Comparison of ENCODE assay signal across 12 cellular contexts in the genomic region with DNA sequence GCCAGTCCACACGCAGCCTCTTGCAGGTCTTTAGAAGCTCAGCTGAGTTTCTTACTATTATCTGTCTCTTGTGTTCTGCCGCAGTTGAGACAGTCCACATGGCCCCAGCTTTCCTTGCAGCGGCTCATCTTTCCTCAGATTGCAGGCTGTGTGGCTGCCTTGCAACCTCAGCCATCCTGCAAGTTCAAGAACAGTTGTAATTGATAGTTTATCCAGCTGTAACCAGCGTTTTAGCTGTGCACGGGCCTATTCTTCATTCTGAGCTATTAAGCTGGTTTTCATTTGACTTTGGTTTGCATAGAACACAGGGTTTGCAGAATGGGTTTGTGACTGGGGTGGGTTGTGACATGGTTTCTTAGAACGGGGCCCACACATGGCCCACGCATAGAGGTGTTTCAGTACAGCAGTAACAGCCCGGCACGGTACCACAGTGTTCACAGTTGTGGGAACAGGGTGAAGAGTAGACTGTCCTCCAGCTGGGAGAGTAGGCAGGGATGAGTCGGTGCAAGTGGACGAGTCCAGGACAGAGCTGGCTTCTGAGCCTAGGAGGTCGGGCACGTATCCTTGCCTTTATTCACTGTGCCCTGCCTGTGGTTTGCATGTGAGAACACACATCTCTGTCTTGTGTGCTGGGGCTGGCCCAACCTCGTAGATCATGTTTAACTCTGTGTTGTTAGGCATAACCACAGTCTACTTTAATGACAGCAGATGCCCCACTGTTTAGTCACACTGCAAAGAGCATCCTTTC.
DNase-seq lines count a peak whose midpoint lies in the region; ATAC-seq and TF ChIP-seq lines count a peak whose summit lies in the region.
"Had no signal": no experiment of that assay in that cellular context is flagged by ENCODE, and none has a peak within 500 bp of the region (broad histone marks: within the 10 kb centered on the region; RNA-seq: fewer than 3 reads in every experiment).

No MANE protein-coding gene starts in this region.

- H3K4me3 Mint-ChIP-seq in Calu3 (ENCODE audit: low read depth, unreplicated experiment) (peak overlapping the region; percentile 48), endothelial cell (ENCODE audit: unreplicated experiment) (no peak overlapping the region), neural progenitor cell (no peak overlapping the region)
- H3K4me3 Mint-ChIP-seq: activated CD4-positive, alpha-beta memory T cell treated with anti-CD3 and anti-CD28 coated beads, Interleukin-2, amount 10 ng/mL, durations not matched to agents 7 days and 5 days had no signal

- H3K27me3 Mint-ChIP-seq in Calu3 (ENCODE audit: unreplicated experiment): no peaks in the 10 kb centered on the region
- no peaks in the 10 kb centered on the region for H3K27me3 Mint-ChIP-seq in endothelial cell (ENCODE audit: unreplicated experiment)
- H3K27me3 Mint-ChIP-seq in neural progenitor cell (ENCODE audit: insufficient read depth, low read depth): peaks cover 2% of the 10 kb centered on the region
- H3K27me3 Mint-ChIP-seq: activated CD4-positive, alpha-beta memory T cell treated with anti-CD3 and anti-CD28 coated beads, Interleukin-2, amount 10 ng/mL, durations not matched to agents 7 days and 5 days had no signal

- H3K9me3 Mint-ChIP-seq in Calu3 (ENCODE audit: low read depth, unreplicated experiment) (no peaks in the 10 kb centered on the region), endothelial cell (ENCODE audit: unreplicated experiment) (no peaks in the 10 kb centered on the region), neural progenitor cell (peaks cover 3% of the 10 kb centered on the region)
- H3K9me3 Mint-ChIP-seq: activated CD4-positive, alpha-beta memory T cell treated with anti-CD3 and anti-CD28 coated beads, Interleukin-2, amount 10 ng/mL, durations not matched to agents 7 days and 5 days had no signal

- peak overlapping the region; percentile 70 for H3K27ac Mint-ChIP-seq in Calu3 (ENCODE audit: unreplicated experiment)
- peak overlapping the region; percentile 57 for H3K27ac Mint-ChIP-seq in endothelial cell (ENCODE audit: unreplicated experiment)
- H3K27ac Mint-ChIP-seq in neural progenitor cell: no peak overlapping the region
- H3K27ac Mint-ChIP-seq: activated CD4-positive, alpha-beta memory T cell treated with anti-CD3 and anti-CD28 coated beads, Interleukin-2, amount 10 ng/mL, durations not matched to agents 7 days and 5 days had no signal

- H2AFZ ChIP-seq in trophoblast cell (ENCODE audit: insufficient read depth, low read length, poor library complexity): no peak overlapping the region
- no peak overlapping the region for H2AFZ ChIP-seq in neural progenitor cell (replicated peaks)

- H3K27ac ChIP-seq in trophoblast cell (ENCODE audit: low read depth, low read length) (no peak overlapping the region), right lobe of liver (no peak overlapping the region), neural progenitor cell (no peak overlapping the region)
- H3K27ac ChIP-seq in effector memory CD4-positive, alpha-beta T cell (ENCODE audit: insufficient read depth, low read length, poor library complexity, severe bottlenecking): no peak overlapping the region
- H3K27ac ChIP-seq: coronary artery, SK-N-MC had no signal

- no peak overlapping the region for H3K4me3 ChIP-seq in trophoblast cell (ENCODE audit: low read depth, low read length)
- H3K4me3 ChIP-seq in right lobe of liver: no peak overlapping the region
- H3K4me3 ChIP-seq in effector memory CD4-positive, alpha-beta T cell (ENCODE audit: insufficient read depth, low read depth, low read length, poor library complexity, severe bottlenecking): no peak overlapping the region
- H3K4me3 ChIP-seq in neural progenitor cell: no peak overlapping the region
- H3K4me3 ChIP-seq: coronary artery, SK-N-MC had no signal

- intact Hi-C loops in Calu3 (cut with micrococcal nuclease; ENCODE audit: unreplicated experiment) (no loop called here), right lobe of liver (cut with DNase I) (no loop called here)

- ATAC-seq in right lobe of liver (no peak), HG02973 (IDR thresholded peaks at IDR 0.05; ENCODE audit: unreplicated experiment) (no peak)

- TF ChIP-seq POLR2A in right lobe of liver (IDR thresholded peaks at IDR 0.05): no peak

- DNase-seq in Calu3 (no peak), NCI-H526 (lab: John Stamatoyannopoulos, UW) (peak; percentile 36 to 76), endothelial cell (ENCODE audit: low spot score) (no peak), trophoblast cell (no peak), right lobe of liver (no peak), neural progenitor cell (ENCODE audit: low spot score) (no peak)
- no peak for DNase-seq in effector memory CD4-positive, alpha-beta T cell
- DNase-seq: activated CD4-positive, alpha-beta memory T cell treated with anti-CD3 and anti-CD28 coated beads, Interleukin-2, amount 10 ng/mL, durations not matched to agents 7 days and 5 days; stimulated activated naive CD4-positive, alpha-beta T cell had no signal

- peaks cover 30% of the 10 kb centered on the region for H3K4me1 Mint-ChIP-seq in Calu3 (ENCODE audit: low read depth, unreplicated experiment)
- peaks cover 23% of the 10 kb centered on the region for H3K4me1 Mint-ChIP-seq in endothelial cell (ENCODE audit: unreplicated experiment)
- peaks cover 3% of the 10 kb centered on the region for H3K4me1 Mint-ChIP-seq in neural progenitor cell

- H4K91ac ChIP-seq in trophoblast cell (ENCODE audit: low read depth, low read length): no peak overlapping the region

- H3F3A ChIP-seq in neural progenitor cell (ENCODE audit: low read depth): no peaks in the 10 kb centered on the region

- H4K8ac ChIP-seq in trophoblast cell (ENCODE audit: low read depth, low read length): no peak overlapping the region

- peaks cover 13% of the 10 kb centered on the region for H3K36me3 Mint-ChIP-seq in Calu3 (ENCODE audit: insufficient read depth, unreplicated experiment)
- H3K36me3 Mint-ChIP-seq in endothelial cell (ENCODE audit: low read depth, unreplicated experiment): no peaks in the 10 kb centered on the region
- peaks cover 36% of the 10 kb centered on the region for H3K36me3 Mint-ChIP-seq in neural progenitor cell

- CTCF ChIA-PET in Calu3 (lab: Charles Lee): interaction anchor here (0.5 kb wide), 1 partner anchor 1076 kb away, joined by 5 read pairs; no protein-coding TSS in a partner anchor

- H3K4me1 ChIP-seq in trophoblast cell (ENCODE audit: control insufficient read depth in 1 of 2, insufficient read depth in 2 of 2, low read length in 2 of 2): peaks cover 10 to 18% of the 10 kb centered on the region in 2 experiments
- H3K4me1 ChIP-seq in right lobe of liver: peaks cover 0 to 17% (median 5%) of the 10 kb centered on the region in 4 donors
- no peaks in the 10 kb centered on the region for H3K4me1 ChIP-seq in effector memory CD4-positive, alpha-beta T cell (ENCODE audit: control insufficient read depth, insufficient read depth, low read length, poor library complexity, severe bottlenecking)
- H3K4me1 ChIP-seq in neural progenitor cell: peaks cover 23% of the 10 kb centered on the region

- peaks cover 44% of the 10 kb centered on the region for H4K20me1 ChIP-seq in neural progenitor cell (ENCODE audit: low read depth)

- H3K4me2 ChIP-seq in trophoblast cell (ENCODE audit: low read length) (no peak overlapping the region), neural progenitor cell (no peak overlapping the region)

- no peak overlapping the region for H2BK5ac ChIP-seq in trophoblast cell (ENCODE audit: low read depth, low read length, poor library complexity)

- no peak for TF ChIP-seq CTCF in Calu3 (IDR thresholded peaks at IDR 0.05; ENCODE audit: unreplicated experiment)
- TF ChIP-seq CTCF in endothelial cell (IDR thresholded peaks at IDR 0.05; ENCODE audit: unreplicated experiment): no peak
- TF ChIP-seq CTCF in right lobe of liver (IDR thresholded peaks at IDR 0.05): no peak
- TF ChIP-seq CTCF in neural progenitor cell (IDR thresholded peaks at IDR 0.05): no peak

- H3K9me3 ChIP-seq in trophoblast cell (ENCODE audit: insufficient read depth, low read depth, low read length) (no peaks in the 10 kb centered on the region), right lobe of liver (no peaks in the 10 kb centered on the region), neural progenitor cell (ENCODE audit: low read depth) (no peaks in the 10 kb centered on the region)
- H3K9me3 ChIP-seq in effector memory CD4-positive, alpha-beta T cell (ENCODE audit: control insufficient read depth, low read length): no peaks in the 10 kb centered on the region

- no peak overlapping the region for H3K9ac ChIP-seq in trophoblast cell (ENCODE audit: low read length)
- H3K9ac ChIP-seq in neural progenitor cell: no peak overlapping the region

- no peak overlapping the region for H2AK5ac ChIP-seq in trophoblast cell (ENCODE audit: low read length)

- H3K79me1 ChIP-seq in trophoblast cell (ENCODE audit: low read length): no peaks in the 10 kb centered on the region

- no peak overlapping the region for H4K12ac ChIP-seq in trophoblast cell (ENCODE audit: low read depth, low read length)

- no peak overlapping the region for H3K23ac ChIP-seq in trophoblast cell (ENCODE audit: low read length)

- H3K36me3 ChIP-seq in trophoblast cell (ENCODE audit: control insufficient read depth in 1 of 2, insufficient read depth in 2 of 2, low read length in 2 of 2) (peaks cover 8 to 11% of the 10 kb centered on the region in 2 experiments), right lobe of liver (no peaks in the 10 kb centered on the region), neural progenitor cell (no peaks in the 10 kb centered on the region)
- no peaks in the 10 kb centered on the region for H3K36me3 ChIP-seq in effector memory CD4-positive, alpha-beta T cell (ENCODE audit: control insufficient read depth, insufficient read depth, low read length)

- peak overlapping the region; percentile 60 for H3K4ac ChIP-seq in trophoblast cell (ENCODE audit: low read depth, low read length)

- H3K27me3 ChIP-seq in trophoblast cell (ENCODE audit: insufficient read depth, low read length): no peaks in the 10 kb centered on the region
- no peaks in the 10 kb centered on the region for H3K27me3 ChIP-seq in right lobe of liver
- H3K27me3 ChIP-seq in effector memory CD4-positive, alpha-beta T cell (replicated peaks; ENCODE audit: control insufficient read depth, insufficient read depth, low read length, poor library complexity, severe bottlenecking): no peaks in the 10 kb centered on the region
- H3K27me3 ChIP-seq in neural progenitor cell: no peaks in the 10 kb centered on the region

- no peak overlapping the region for H3K14ac ChIP-seq in trophoblast cell (ENCODE audit: low read length)

- BruUV-seq in Calu3 (replicated peaks; lab: Mats Ljungman, UMichigan): no TSS peak

- H3K79me2 ChIP-seq in trophoblast cell (ENCODE audit: control insufficient read depth, insufficient read depth, low read length, poor library complexity) (peaks cover 11% of the 10 kb centered on the region), neural progenitor cell (ENCODE audit: low read depth) (peaks cover 89% of the 10 kb centered on the region)

- H3K18ac ChIP-seq in trophoblast cell (ENCODE audit: low read length): no peak overlapping the region

- H2BK12ac ChIP-seq in trophoblast cell (ENCODE audit: low read length): no peak overlapping the region

- no peak overlapping the region for H2BK120ac ChIP-seq in trophoblast cell (ENCODE audit: insufficient read depth, low read length, poor library complexity)

- WGBS in trophoblast cell (ENCODE audit: extremely low coverage, insufficient coverage, insufficient read length): no CpG with 5 or more reads among the region's 14 CpGs
- 77% methylated on average over 11 of the region's 14 CpGs for WGBS in right lobe of liver (ENCODE audit: insufficient coverage, low coverage, low lambda C conversion rate, missing lambda C conversion rate)

Comparison
In these comparisons a context has a peak if more than half of its experiments do, and no peak if none do; other contexts are left out.
1. DNase-seq: peak in NCI-H526 (2 of 2); none in Calu3 (single experiment), endothelial cell (single experiment), trophoblast cell (0 of 2), right lobe of liver (0 of 3), effector memory CD4-positive, alpha-beta T cell (0 of 3) and neural progenitor cell (single experiment).